11 cellular contexts compared by ENCODE assay signal in genomic region chr7:155372782-155373358, GRCh38.
DNase-seq lines count a peak whose midpoint lies in the region; ATAC-seq and TF ChIP-seq lines count a peak whose summit lies in the region.
"Had no signal": no experiment of that assay in that cellular context is flagged by ENCODE, and none has a peak within 500 bp of the region (broad histone marks: within the 10 kb centered on the region; RNA-seq: fewer than 3 reads in every experiment).

No MANE protein-coding gene starts in this region.

- H3K27me3 ChIP-seq in AG04450 (ENCODE audit: control insufficient read depth, insufficient read depth, low read length) = peaks cover 69% of the 10 kb centered on the region

- TF ChIP-seq CTCF in AG04450 (IDR thresholded peaks at IDR 0.05; ENCODE audit: low read depth, low read length) (no peak), brain (conservative IDR thresholded peaks at IDR 0.05) (peak in 1 of 2 experiments; percentile 33), nephron (IDR thresholded peaks at IDR 0.05; ENCODE audit: unreplicated experiment in 3 of 3) (no peak)

- peak overlapping the region; percentile 27; the same call in 1 of the 2 replicates for H3K4me3 ChIP-seq in AG04450 (ENCODE audit: low read depth, low read length)

- H3K4me1 Mint-ChIP-seq in brain (peaks cover 34% of the 10 kb centered on the region), nephron (peaks cover 25% of the 10 kb centered on the region)

- H3K9me3 Mint-ChIP-seq in brain (peaks cover 3 to 25% (median 13%) of the 10 kb centered on the region in 5 experiments), nephron (peaks cover 12% of the 10 kb centered on the region)

- no peak overlapping the region for H3K27ac ChIP-seq in AG04450 (ENCODE audit: low read depth, low read length)
- H3K27ac ChIP-seq: esophagus squamous epithelium had no signal

- POLR2A ChIA-PET in AG04450 (lab: Yijun Ruan, JAX) = interaction anchor here (0.6 kb wide), 1 partner anchor 436 kb away, joined by 5 read pairs; no protein-coding TSS in a partner anchor

- CTCF ChIA-PET in AG04450 (lab: Charles Lee) = interaction anchor here (1.1 kb wide), 1 partner anchor 28 kb away, joined by 4 read pairs; no protein-coding TSS in a partner anchor

- no peaks in the 10 kb centered on the region for H3K36me3 Mint-ChIP-seq in brain
- H3K36me3 Mint-ChIP-seq in nephron (ENCODE audit: low read depth) = no peaks in the 10 kb centered on the region

- DNase-seq in AG04450 (ENCODE audit: low read depth, low spot score) = no peak
- no peak for DNase-seq in head of caudate nucleus
- DNase-seq in NCI-H1105 treated with DMSO at 0.1 percent for 48 hours (lab: John Stamatoyannopoulos, UW) = no peak
- no peak for DNase-seq in NCI-H2081 (lab: John Stamatoyannopoulos, UW)
- DNase-seq: EL, esophagus squamous epithelium, NCI-H1048 had no signal

- no peak overlapping the region for H3K27ac Mint-ChIP-seq in brain
- H3K27ac Mint-ChIP-seq in nephron = no peak overlapping the region

- H3K4me3 Mint-ChIP-seq in brain = peak overlapping the region; percentile 57 to 82 (median 77)
- H3K4me3 Mint-ChIP-seq in nephron = peak overlapping the region; percentile 49 to 64 (median 63)

- H3K9me3 ChIP-seq in AG04450 (ENCODE audit: control insufficient read depth, insufficient read depth, low read length) = peaks cover 8% of the 10 kb centered on the region
- H3K9me3 ChIP-seq: esophagus squamous epithelium had no signal

- intact Hi-C loops in head of caudate nucleus (cut with DNase I) = no loop called here

- ATAC-seq in GM18511 (IDR thresholded peaks at IDR 0.05; ENCODE audit: unreplicated experiment) (peak; percentile 14), HG03039 (IDR thresholded peaks at IDR 0.05; ENCODE audit: unreplicated experiment) (no peak)

- peaks cover 97% of the 10 kb centered on the region for H3K27me3 Mint-ChIP-seq in brain
- H3K27me3 Mint-ChIP-seq in nephron (ENCODE audit: low read depth) = peaks cover 98% of the 10 kb centered on the region
